8 cellular contexts compared by ENCODE assay signal in genomic region chr4:2793920-2794706, GRCh38. TPM values are rescaled to one million over a fixed set of nuclear protein-coding genes. Genes with fewer than 3 reads are reported as not detected.
A peak's percentile ranks its signal among the peaks of the same experiment; 100 is the strongest.
DNase-seq lines count a peak whose midpoint lies in the region; ATAC-seq, FAIRE-seq and TF ChIP-seq lines count a peak whose summit lies in the region.

No MANE protein-coding gene starts in this region.

- peak overlapping the region; percentile 79 for H3K4me3 Mint-ChIP-seq in GM23338
- H3K4me3 Mint-ChIP-seq in mesothelial cell of epicardium = peak overlapping the region; percentile 71

- TF ChIP-seq CTCF in GM23338 (conservative IDR thresholded peaks at IDR 0.05; ENCODE audit: low read depth in 2 of 2) (no peak), coronary artery (IDR thresholded peaks at IDR 0.05) (no peak), mesothelial cell of epicardium (IDR thresholded peaks at IDR 0.05; ENCODE audit: unreplicated experiment) (no peak)

- no peaks in the 10 kb centered on the region for H3K79me2 ChIP-seq in GM23338 (replicated peaks; ENCODE audit: insufficient read depth)

- no peaks in the 10 kb centered on the region for H4K20me1 ChIP-seq in GM23338 (replicated peaks; ENCODE audit: insufficient read depth)

- no peak for ATAC-seq in GM23338
- ATAC-seq in GM21515 (IDR thresholded peaks at IDR 0.05; ENCODE audit: unreplicated experiment) = no peak
- no peak for ATAC-seq in HG03097 (IDR thresholded peaks at IDR 0.05; ENCODE audit: low FRiP score, unreplicated experiment)

- H3K27ac ChIP-seq in GM23338 (ENCODE audit: low read depth) (no peak overlapping the region), coronary artery (peak overlapping the region; percentile 45 to 85)

- FAIRE-seq in RCC 7860 (lab: Jason Lieb, UNC) = no peak

- H3K27me3 Mint-ChIP-seq in GM23338 (ENCODE audit: insufficient read depth, low read depth, poor library complexity) (peaks cover 27% of the 10 kb centered on the region), mesothelial cell of epicardium (ENCODE audit: low read depth) (peaks cover 6% of the 10 kb centered on the region)

- peak overlapping the region; percentile 61 for H3K4me3 ChIP-seq in GM23338
- H3K4me3 ChIP-seq in coronary artery = peak overlapping the region; percentile 80

- H2AFZ ChIP-seq in GM23338 = 0 out of 2 replicates have a peak overlapping the region, but pooled peaks have one; percentile 10

- peaks cover 16% of the 10 kb centered on the region for H3K27me3 ChIP-seq in GM23338 (ENCODE audit: insufficient read depth)

- DNase-seq in GM23338 (ENCODE audit: low spot score) = no peak
- DNase-seq in RCC 7860 (ENCODE audit: low spot score) = peak; percentile 53
- DNase-seq in coronary artery (ENCODE audit: low spot score) = peak; percentile 77
- DNase-seq in mesothelial cell of epicardium (ENCODE audit: low spot score in 2 of 2, unreplicated experiment in 2 of 2) = no peak
- DNase-seq in NCI-H510A treated with DMSO at 0.1 percent for 48 hours (lab: John Stamatoyannopoulos, UW) = no peak
- DNase-seq in cerebellar nuclear complex (lab: John Stamatoyannopoulos, UW) = no peak

- H3K9me3 Mint-ChIP-seq in GM23338 (no peaks in the 10 kb centered on the region; the same call in 2 of the 3 replicates), mesothelial cell of epicardium (no peaks in the 10 kb centered on the region)

- H3K4me1 Mint-ChIP-seq in GM23338 = peaks cover 33% of the 10 kb centered on the region
- H3K4me1 Mint-ChIP-seq in mesothelial cell of epicardium = peaks cover 28% of the 10 kb centered on the region

- peaks cover 10% of the 10 kb centered on the region for H3K4me1 ChIP-seq in GM23338 (ENCODE audit: insufficient read depth)

- H3K9me2 ChIP-seq in GM23338 (ENCODE audit: insufficient read depth) = no peaks in the 10 kb centered on the region

- H3K27ac Mint-ChIP-seq in GM23338 (no peak overlapping the region), mesothelial cell of epicardium (peak overlapping the region; percentile 16)

- H3K4me2 ChIP-seq in GM23338 = peak overlapping the region; percentile 81

- no peaks in the 10 kb centered on the region for H3K36me3 Mint-ChIP-seq in GM23338 (ENCODE audit: low read depth)
- H3K36me3 Mint-ChIP-seq in mesothelial cell of epicardium = no peaks in the 10 kb centered on the region

- H3F3A ChIP-seq in GM23338 (replicated peaks; ENCODE audit: low read depth) = 0 out of 2 replicates have a peak, but pooled peaks cover 5% of the 10 kb centered on the region

- no peaks in the 10 kb centered on the region for H3K36me3 ChIP-seq in GM23338 (ENCODE audit: insufficient read depth)

TF ChIP-seq in GM23338, 12 proteins besides CTCF, POLR2A, EP300 and RAD21:
- no peak for TF ChIP-seq EZH2 (IDR thresholded peaks at IDR 0.05; ENCODE audit: low read depth, unreplicated experiment)
- TF ChIP-seq CREB1 (CRISPR knock-in tag; IDR thresholded peaks at IDR 0.05; ENCODE audit: low read depth) = no peak

RNA-seq across cellular contexts. Expression of gene SH3BP2, which starts 1.2 kb away (rescaled TPM):
- 29.9 and 43.9 TPM in 2 replicates for total RNA-seq in GM23338 (2014; rRNA removed; shearing (Covaris generic))
- 15.2 and 22.2 TPM in 2 replicates for polyA plus RNA-seq in GM23338 (2016; fragmentation: Nextera tagmentation; extraction: Ambion mirVana)
- total RNA-seq in mesothelial cell of epicardium = 72.9 to 79.0 TPM (median 76.7 TPM) in 3 replicates

RNA-seq across cellular contexts. Expression of gene TNIP2, which starts 38.0 kb away (rescaled TPM):
- total RNA-seq in GM23338 (2014; rRNA removed; shearing (Covaris generic)) = 60.2 and 61.4 TPM in 2 replicates
- 33.9 and 34.8 TPM in 2 replicates for polyA plus RNA-seq in GM23338 (2016; fragmentation: Nextera tagmentation; extraction: Ambion mirVana)
- 23.8 to 25.9 TPM (median 25.0 TPM) in 3 replicates for total RNA-seq in mesothelial cell of epicardium

RNA-seq across cellular contexts. Expression of gene ADD1, which starts 49.5 kb away (rescaled TPM):
- 126 and 144 TPM in 2 replicates for total RNA-seq in GM23338 (2014; rRNA removed; shearing (Covaris generic))
- 119 and 126 TPM in 2 replicates for polyA plus RNA-seq in GM23338 (2016; fragmentation: Nextera tagmentation; extraction: Ambion mirVana)
- total RNA-seq in mesothelial cell of epicardium = 277 to 297 TPM (median 287 TPM) in 3 replicates

Comparison
In these comparisons a context has a peak if more than half of its experiments do, and no peak if none do; other contexts are left out.
1. DNase-seq: peak in RCC 7860 (single experiment) and coronary artery (single experiment); none in GM23338 (single experiment), mesothelial cell of epicardium (0 of 2), NCI-H510A treated with DMSO at 0.1 percent for 48 hours (single experiment) and cerebellar nuclear complex (0 of 2).